8 cellular contexts compared by ENCODE assay signal in the genomic region with DNA sequence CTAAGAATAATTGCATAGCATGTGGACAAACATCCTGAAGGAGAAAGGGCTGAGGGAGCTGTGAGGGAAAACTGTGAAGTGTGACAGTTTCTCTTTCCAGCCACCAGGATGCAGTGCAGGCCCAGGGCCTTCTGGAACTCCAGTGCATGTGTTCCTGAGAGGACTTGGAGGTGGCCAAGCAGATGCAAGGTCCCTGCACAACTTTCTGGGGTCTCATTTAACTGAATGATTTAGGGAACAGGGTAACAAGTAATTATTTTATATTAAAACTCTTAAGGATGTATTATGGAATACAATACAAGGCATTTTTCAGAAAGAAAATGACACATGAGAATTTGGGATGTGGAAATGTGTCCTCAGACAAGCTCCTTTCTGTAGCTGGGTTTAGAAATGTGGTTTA.
A peak's percentile ranks its signal among the peaks of the same experiment; 100 is the strongest.
DNase-seq lines count a peak whose midpoint lies in the region; ATAC-seq and TF ChIP-seq lines count a peak whose summit lies in the region.

No MANE protein-coding gene starts in this region.

- H3K4me3 Mint-ChIP-seq in WTC11 (no peak overlapping the region), endothelial cell (ENCODE audit: unreplicated experiment) (no peak overlapping the region)

- H3K9me3 Mint-ChIP-seq in WTC11 (no peaks in the 10 kb centered on the region), endothelial cell (ENCODE audit: unreplicated experiment) (no peaks in the 10 kb centered on the region)

- H3K36me3 Mint-ChIP-seq in WTC11 (no peaks in the 10 kb centered on the region), endothelial cell (ENCODE audit: low read depth, unreplicated experiment) (no peaks in the 10 kb centered on the region)

- DNase-seq in activated T-cell treated with anti-CD3 and anti-CD28 coated beads for 24 hours (ENCODE audit: low read depth) (peak; percentile 5), activated T-cell treated with anti-CD3 and anti-CD28 coated beads for 4 hours (no peak), NCI-H2171 treated with DMSO at 0.1 percent for 48 hours (lab: John Stamatoyannopoulos, UW) (peak; percentile 31), WTC11 (ENCODE audit: low spot score) (peak; percentile 64), endothelial cell (ENCODE audit: low spot score) (peak; percentile 61), midbrain (lab: John Stamatoyannopoulos, UW) (peak; percentile 17), ureter (ENCODE audit: low spot score) (peak; percentile 58)

- POLR2A ChIA-PET in WTC11 (lab: Charles Lee): interaction anchor here (0.7 to 1.3 kb wide), 2 partner anchors 91 to 131 kb away, joined by 3 to 4 read pairs; a partner anchor contains a TSS

- no peak overlapping the region for H3K27ac Mint-ChIP-seq in WTC11
- no peak overlapping the region for H3K27ac Mint-ChIP-seq in endothelial cell (ENCODE audit: unreplicated experiment)

- CTCF ChIA-PET in WTC11 (lab: Charles Lee): interaction anchor here (0.6 to 4.1 kb wide), 34 partner anchors 12 to 267 kb away, joined by 3 to 58 read pairs (median 4); a partner anchor contains a TSS

- H3K4me1 Mint-ChIP-seq in WTC11 (no peaks in the 10 kb centered on the region), endothelial cell (ENCODE audit: unreplicated experiment) (no peaks in the 10 kb centered on the region)

- peaks cover 3% of the 10 kb centered on the region; the same call in 1 of the 2 replicates for H3K27me3 Mint-ChIP-seq in WTC11 (ENCODE audit: low read depth)
- no peaks in the 10 kb centered on the region for H3K27me3 Mint-ChIP-seq in endothelial cell (ENCODE audit: unreplicated experiment)

- TF ChIP-seq CTCF in WTC11 (IDR thresholded peaks at IDR 0.05) (peak; percentile 59), endothelial cell (IDR thresholded peaks at IDR 0.05; ENCODE audit: unreplicated experiment) (peak; percentile 60)

- peak; percentile 78 for ATAC-seq in HG02798 (IDR thresholded peaks at IDR 0.05; ENCODE audit: poor library complexity, unreplicated experiment)
- peak; percentile 100 for ATAC-seq in WTC11

TF ChIP-seq in WTC11, 78 proteins besides CTCF, POLR2A, EP300 and RAD21:
- TF ChIP-seq SP1 (CRISPR knock-in tag; conservative IDR thresholded peaks at IDR 0.05) (no peak), ELF4 (CRISPR knock-in tag; IDR thresholded peaks at IDR 0.05; ENCODE audit: low read depth) (no peak), ZNF232 (CRISPR knock-in tag; IDR thresholded peaks at IDR 0.05) (no peak), MYBL2 (CRISPR knock-in tag; IDR thresholded peaks at IDR 0.05) (no peak), SOX15 (CRISPR knock-in tag; IDR thresholded peaks at IDR 0.05) (no peak)
- TF ChIP-seq, protein P1, sequence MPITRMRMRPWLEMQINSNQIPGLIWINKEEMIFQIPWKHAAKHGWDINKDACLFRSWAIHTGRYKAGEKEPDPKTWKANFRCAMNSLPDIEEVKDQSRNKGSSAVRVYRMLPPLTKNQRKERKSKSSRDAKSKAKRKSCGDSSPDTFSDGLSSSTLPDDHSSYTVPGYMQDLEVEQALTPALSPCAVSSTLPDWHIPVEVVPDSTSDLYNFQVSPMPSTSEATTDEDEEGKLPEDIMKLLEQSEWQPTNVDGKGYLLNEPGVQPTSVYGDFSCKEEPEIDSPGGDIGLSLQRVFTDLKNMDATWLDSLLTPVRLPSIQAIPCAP (CRISPR knock-in tag; IDR thresholded peaks at IDR 0.05): no peak
- TF ChIP-seq, protein P2, sequence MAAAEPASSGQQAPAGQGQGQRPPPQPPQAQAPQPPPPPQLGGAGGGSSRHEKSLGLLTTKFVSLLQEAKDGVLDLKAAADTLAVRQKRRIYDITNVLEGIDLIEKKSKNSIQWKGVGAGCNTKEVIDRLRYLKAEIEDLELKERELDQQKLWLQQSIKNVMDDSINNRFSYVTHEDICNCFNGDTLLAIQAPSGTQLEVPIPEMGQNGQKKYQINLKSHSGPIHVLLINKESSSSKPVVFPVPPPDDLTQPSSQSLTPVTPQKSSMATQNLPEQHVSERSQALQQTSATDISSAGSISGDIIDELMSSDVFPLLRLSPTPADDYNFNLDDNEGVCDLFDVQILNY (CRISPR knock-in tag; IDR thresholded peaks at IDR 0.05): no peak
TF ChIP-seq in WTC11: peak in this region for 0.
